Comparison of ENCODE assay signal across 9 cellular contexts in the genomic region with DNA sequence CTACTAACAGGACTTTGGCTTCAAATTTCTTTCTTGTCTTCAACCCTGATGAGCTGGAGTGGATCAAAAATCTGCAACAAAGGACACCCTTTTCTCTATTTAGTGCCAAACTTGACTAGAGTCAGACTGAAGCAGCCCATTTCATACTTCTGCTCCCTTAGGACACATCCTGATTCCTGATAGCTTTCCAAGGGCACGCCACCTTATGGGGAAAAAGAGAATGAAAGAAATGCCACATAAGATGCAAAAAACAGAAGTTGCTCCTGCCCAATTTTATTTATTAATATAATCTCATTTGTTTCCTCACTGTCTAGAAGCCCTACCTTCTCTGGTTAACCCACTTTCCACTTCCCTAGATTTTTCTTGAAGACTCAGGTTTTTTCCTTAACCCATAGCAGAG.
DNase-seq lines count a peak whose midpoint lies in the region; ATAC-seq and TF ChIP-seq lines count a peak whose summit lies in the region.
"Had no signal": no experiment of that assay in that cellular context is flagged by ENCODE, and none has a peak within 500 bp of the region (broad histone marks: within the 10 kb centered on the region; RNA-seq: fewer than 3 reads in every experiment).

No MANE protein-coding gene starts in this region.

- no peak overlapping the region for H3K27ac ChIP-seq in neural progenitor cell

- H3K36me3 ChIP-seq in neural progenitor cell: no peaks in the 10 kb centered on the region

- peak; percentile 15 for DNase-seq in GM03348 (ENCODE audit: low spot score)
- DNase-seq in M059J (ENCODE audit: low read depth): peak; percentile 38
- DNase-seq in dermis microvascular lymphatic vessel endothelial cell (ENCODE audit: low read depth in 2 of 2): peak; percentile 2 to 3
- DNase-seq in neural progenitor cell (ENCODE audit: low spot score): peak; percentile 31
- DNase-seq in stimulated activated naive CD8-positive, alpha-beta T cell treated with anti-CD3 and anti-CD28 coated beads, Interleukin-15, amount 100 ng/mL, for 72 hours: no peak
- DNase-seq: KBM-7; naive thymus-derived CD4-positive, alpha-beta T cell had no signal

- H3K27me3 Mint-ChIP-seq in neural progenitor cell (ENCODE audit: insufficient read depth, low read depth): no peaks in the 10 kb centered on the region
- H3K27me3 Mint-ChIP-seq in stimulated activated naive CD8-positive, alpha-beta T cell treated with anti-CD3 and anti-CD28 coated beads, Interleukin-15, amount 100 ng/mL, for 72 hours: peaks cover 27% of the 10 kb centered on the region

- H3K4me2 ChIP-seq in neural progenitor cell: no peak overlapping the region

- no peak overlapping the region for H3K4me3 ChIP-seq in neural progenitor cell

- H3K4me3 Mint-ChIP-seq in neural progenitor cell: no peak overlapping the region
- H3K4me3 Mint-ChIP-seq in stimulated activated naive CD8-positive, alpha-beta T cell treated with anti-CD3 and anti-CD28 coated beads, Interleukin-15, amount 100 ng/mL, for 72 hours: no peak overlapping the region
- H3K4me3 Mint-ChIP-seq: naive thymus-derived CD4-positive, alpha-beta T cell had no signal

- no peaks in the 10 kb centered on the region for H3K27me3 ChIP-seq in neural progenitor cell

- TF ChIP-seq CTCF in neural progenitor cell (IDR thresholded peaks at IDR 0.05): peak; percentile 56

- H3K9ac ChIP-seq in neural progenitor cell: no peak overlapping the region

- no peaks in the 10 kb centered on the region for H3K4me1 ChIP-seq in neural progenitor cell

- no peaks in the 10 kb centered on the region for H3K9me3 ChIP-seq in neural progenitor cell (ENCODE audit: low read depth)

- H3K79me2 ChIP-seq in neural progenitor cell (ENCODE audit: low read depth): no peaks in the 10 kb centered on the region

- no peaks in the 10 kb centered on the region for H3K4me1 Mint-ChIP-seq in neural progenitor cell
- H3K4me1 Mint-ChIP-seq in stimulated activated naive CD8-positive, alpha-beta T cell treated with anti-CD3 and anti-CD28 coated beads, Interleukin-15, amount 100 ng/mL, for 72 hours: no peaks in the 10 kb centered on the region
- H3K4me1 Mint-ChIP-seq: naive thymus-derived CD4-positive, alpha-beta T cell had no signal

- H3F3A ChIP-seq in neural progenitor cell (ENCODE audit: low read depth): no peaks in the 10 kb centered on the region

- no peak overlapping the region for H2AFZ ChIP-seq in neural progenitor cell (replicated peaks)

- H4K20me1 ChIP-seq in neural progenitor cell (ENCODE audit: low read depth): no peaks in the 10 kb centered on the region

- ATAC-seq in GM18502 (IDR thresholded peaks at IDR 0.05; ENCODE audit: poor library complexity, unreplicated experiment) (no peak), GM18870 (IDR thresholded peaks at IDR 0.05; ENCODE audit: unreplicated experiment) (no peak)
- no peak for ATAC-seq in stimulated activated naive CD8-positive, alpha-beta T cell treated with anti-CD3 and anti-CD28 coated beads, Interleukin-15, amount 100 ng/mL, for 72 hours
- ATAC-seq: naive thymus-derived CD4-positive, alpha-beta T cell had no signal

- no peaks in the 10 kb centered on the region for H3K36me3 Mint-ChIP-seq in neural progenitor cell
- H3K36me3 Mint-ChIP-seq: naive thymus-derived CD4-positive, alpha-beta T cell had no signal

- no peaks in the 10 kb centered on the region for H3K9me3 Mint-ChIP-seq in neural progenitor cell
- no peaks in the 10 kb centered on the region for H3K9me3 Mint-ChIP-seq in stimulated activated naive CD8-positive, alpha-beta T cell treated with anti-CD3 and anti-CD28 coated beads, Interleukin-15, amount 100 ng/mL, for 72 hours
- H3K9me3 Mint-ChIP-seq: naive thymus-derived CD4-positive, alpha-beta T cell had no signal

- no peak overlapping the region for H3K27ac Mint-ChIP-seq in neural progenitor cell
- no peak overlapping the region for H3K27ac Mint-ChIP-seq in stimulated activated naive CD8-positive, alpha-beta T cell treated with anti-CD3 and anti-CD28 coated beads, Interleukin-15, amount 100 ng/mL, for 72 hours
- H3K27ac Mint-ChIP-seq: naive thymus-derived CD4-positive, alpha-beta T cell had no signal

Comparison
In these comparisons a context has a peak if more than half of its experiments do, and no peak if none do; other contexts are left out.
1. DNase-seq: peak in GM03348 (single experiment), M059J (single experiment), dermis microvascular lymphatic vessel endothelial cell (2 of 2) and neural progenitor cell (single experiment); none in stimulated activated naive CD8-positive, alpha-beta T cell treated with anti-CD3 and anti-CD28 coated beads, Interleukin-15, amount 100 ng/mL, for 72 hours (0 of 2).